Comparison of ENCODE assay signal across 8 cellular contexts in genomic region chr1:234608026-234608719, GRCh38. TPM values are rescaled to one million over a fixed set of nuclear protein-coding genes. Genes with fewer than 3 reads are reported as not detected.
A peak's percentile ranks its signal among the peaks of the same experiment; 100 is the strongest.
DNase-seq lines count a peak whose midpoint lies in the region; ATAC-seq and TF ChIP-seq lines count a peak whose summit lies in the region.

No MANE protein-coding gene starts in this region.

- peaks cover 52 to 60% (median 53%) of the 10 kb centered on the region in 3 donors for H3K4me1 Mint-ChIP-seq in IgD-negative memory B cell

- H3K27me3 ChIP-seq in SJCRH30: no peaks in the 10 kb centered on the region
- H3K27me3 ChIP-seq in thyroid gland: no peaks in the 10 kb centered on the region

- peaks cover 0 to 2% (median 1%) of the 10 kb centered on the region in 3 donors for H3K9me3 Mint-ChIP-seq in IgD-negative memory B cell

- H3K36me3 ChIP-seq in SJCRH30: peaks cover 36% of the 10 kb centered on the region
- peaks cover 18 to 27% of the 10 kb centered on the region in 2 donors for H3K36me3 ChIP-seq in thyroid gland

- H3K9me3 ChIP-seq in SJCRH30 (replicated peaks) (no peaks in the 10 kb centered on the region), thyroid gland (no peaks in the 10 kb centered on the region)

- peaks cover 9% of the 10 kb centered on the region for H3K36me3 Mint-ChIP-seq in IgD-negative memory B cell

- H3K4me1 ChIP-seq in SJCRH30: peaks cover 26% of the 10 kb centered on the region
- peaks cover 26 to 29% of the 10 kb centered on the region in 2 donors for H3K4me1 ChIP-seq in thyroid gland

- peak; percentile 25 for ATAC-seq in GM19463 (IDR thresholded peaks at IDR 0.05; ENCODE audit: unreplicated experiment)

- peak overlapping the region; percentile 90 to 98 (median 94) for H3K4me3 Mint-ChIP-seq in IgD-negative memory B cell

- H3K27me3 Mint-ChIP-seq in IgD-negative memory B cell: no peaks in the 10 kb centered on the region

- TF ChIP-seq POLR2A in thyroid gland (IDR thresholded peaks at IDR 0.05): peak; percentile 22 to 83

- 1 to 2% methylated on average over 19 to 22 of the region's 39 CpGs for WGBS in thyroid gland, 2 donors

- H3K27ac ChIP-seq in SJCRH30 (peak overlapping the region; percentile 74), thyroid gland (peak overlapping the region; percentile 99 to 100 (median 100))

- H3K4me3 ChIP-seq in SJCRH30 (peak overlapping the region; percentile 79), thyroid gland (replicated peaks in 1 of 3) (peak overlapping the region; percentile 28 to 88 (median 88))

- DNase-seq in CD1c-positive myeloid dendritic cell (ENCODE audit: extremely low spot score) (peak; percentile 92), SJCRH30 (peak; percentile 67 to 80), foreskin melanocyte (peak; percentile 95), nucleus accumbens (lab: John Stamatoyannopoulos, UW) (peak in 50 of 56 donors; percentile 27 to 83 (median 66)), thyroid gland (peak; percentile 83 to 86)
- DNase-seq in activated gamma-delta T cell treated with anti-CD3 and anti-CD28 coated beads, Interleukin-2, amount 50 U/mL, for 16 hours (ENCODE audit: low read depth): peak; percentile 68

- H3K27ac Mint-ChIP-seq in IgD-negative memory B cell: peak overlapping the region; percentile 96 to 99 (median 98)

- peak in 1 of 6 experiments; percentile 5 for TF ChIP-seq CTCF in thyroid gland (IDR thresholded peaks at IDR 0.05)

- intact Hi-C loops in thyroid gland (cut with DNase I): loop anchor here (5.0 kb wide), 3 partner anchors 71 to 314 kb away; no protein-coding TSS in a partner anchor

RNA-seq across cellular contexts. Expression of gene IRF2BP2, which starts 1.8 kb away (rescaled TPM):
- 39.1 TPM for polyA plus RNA-seq in IgD-negative memory B cell
- total RNA-seq in SJCRH30 (2014; rRNA removed; shearing (Covaris generic)): 33.2 and 41.1 TPM in 2 replicates
- 100 to 1,000 TPM; 106 to 125 (median 115) TPM for total RNA-seq in thyroid gland

Comparison
In these comparisons a context has a peak if more than half of its experiments do, and no peak if none do; other contexts are left out.
1. Peak in every context shown above with its lines: DNase-seq, ATAC-seq, H3K4me3 ChIP-seq and H3K27ac ChIP-seq.